ENCODE assay signal across 1 cellular context in genomic region chr4:184599492-184600135, GRCh38.
TF ChIP-seq lines count a peak whose summit lies in the region.

No MANE protein-coding gene starts in this region.

TF ChIP-seq in K562, 482 proteins besides CTCF, POLR2A, EP300 and RAD21 (continued from another document):
- TF ChIP-seq IRF9 (tag; IDR thresholded peaks at IDR 0.05) (peak; percentile 69; the same call in 1 of the 2 replicates), ZNF449 (CRISPR knock-in tag; IDR thresholded peaks at IDR 0.05) (0 out of 2 replicates have a peak, but pooled peaks have one; percentile 59), NCOA1 (IDR thresholded peaks at IDR 0.05; ENCODE audit: low read depth) (no peak), ZHX1 (conservative IDR thresholded peaks at IDR 0.05; ENCODE audit: low read length) (no peak), TAF7 (tag; IDR thresholded peaks at IDR 0.05) (peak; percentile 50; the same call in 1 of the 2 replicates), ZNF695 (CRISPR knock-in tag; IDR thresholded peaks at IDR 0.05) (no peak), MXI1 (IDR thresholded peaks at IDR 0.05; ENCODE audit: low read depth, low read length) (no peak), HDAC8 (tag; IDR thresholded peaks at IDR 0.05) (0 out of 2 replicates have a peak, but pooled peaks have one; percentile 25), MITF (IDR thresholded peaks at IDR 0.05) (no peak), ZNF140 (CRISPR knock-in tag; IDR thresholded peaks at IDR 0.05) (no peak), DMBX1 (CRISPR knock-in tag; IDR thresholded peaks at IDR 0.05; ENCODE audit: borderline replicate concordance) (peak; percentile 87), MAFF (IDR thresholded peaks at IDR 0.05; ENCODE audit: low read length) (no peak), CREB1 (IDR thresholded peaks at IDR 0.05) (no peak), CREB1 (CRISPR knock-in tag; IDR thresholded peaks at IDR 0.05) (no peak), HNRNPK (IDR thresholded peaks at IDR 0.05; ENCODE audit: low read depth, low read length, poor library complexity, severe bottlenecking) (no peak), PURB (CRISPR knock-in tag; IDR thresholded peaks at IDR 0.05; ENCODE audit: low read depth) (no peak), KLF6 (CRISPR knock-in tag; IDR thresholded peaks at IDR 0.05; ENCODE audit: borderline replicate concordance) (peak; percentile 71; the same call in 1 of the 2 replicates), ZNF175 (CRISPR knock-in tag; IDR thresholded peaks at IDR 0.05; ENCODE audit: low read depth) (0 out of 2 replicates have a peak, but pooled peaks have one; percentile 48), E2F8 (IDR thresholded peaks at IDR 0.05; ENCODE audit: low read depth, partially characterized antibody) (no peak), ZNF655 (CRISPR knock-in tag; IDR thresholded peaks at IDR 0.05) (no peak), CEBPG (CRISPR knock-in tag; IDR thresholded peaks at IDR 0.05) (no peak), CEBPG (tag; conservative IDR thresholded peaks at IDR 0.05 in 1 of 2, IDR thresholded peaks at IDR 0.05 in 1 of 2) (no peak), CREB3 (tag; conservative IDR thresholded peaks at IDR 0.05; ENCODE audit: low read depth) (0 out of 2 replicates have a peak, but pooled peaks have one; percentile 46), ZNF740 (CRISPR knock-in tag; IDR thresholded peaks at IDR 0.05) (no peak), ZNF740 (tag; IDR thresholded peaks at IDR 0.05) (peak in 1 of 2 experiments; percentile 89; a peak in 2 of 4 replicates), CXXC5 (CRISPR knock-in tag; IDR thresholded peaks at IDR 0.05) (peak; percentile 59), PTRF (tag; IDR thresholded peaks at IDR 0.05) (peak; percentile 68), ZNF592 (IDR thresholded peaks at IDR 0.05) (peak; percentile 94)
